Comparison of ENCODE assay signal across 1 cellular context in the genomic region with DNA sequence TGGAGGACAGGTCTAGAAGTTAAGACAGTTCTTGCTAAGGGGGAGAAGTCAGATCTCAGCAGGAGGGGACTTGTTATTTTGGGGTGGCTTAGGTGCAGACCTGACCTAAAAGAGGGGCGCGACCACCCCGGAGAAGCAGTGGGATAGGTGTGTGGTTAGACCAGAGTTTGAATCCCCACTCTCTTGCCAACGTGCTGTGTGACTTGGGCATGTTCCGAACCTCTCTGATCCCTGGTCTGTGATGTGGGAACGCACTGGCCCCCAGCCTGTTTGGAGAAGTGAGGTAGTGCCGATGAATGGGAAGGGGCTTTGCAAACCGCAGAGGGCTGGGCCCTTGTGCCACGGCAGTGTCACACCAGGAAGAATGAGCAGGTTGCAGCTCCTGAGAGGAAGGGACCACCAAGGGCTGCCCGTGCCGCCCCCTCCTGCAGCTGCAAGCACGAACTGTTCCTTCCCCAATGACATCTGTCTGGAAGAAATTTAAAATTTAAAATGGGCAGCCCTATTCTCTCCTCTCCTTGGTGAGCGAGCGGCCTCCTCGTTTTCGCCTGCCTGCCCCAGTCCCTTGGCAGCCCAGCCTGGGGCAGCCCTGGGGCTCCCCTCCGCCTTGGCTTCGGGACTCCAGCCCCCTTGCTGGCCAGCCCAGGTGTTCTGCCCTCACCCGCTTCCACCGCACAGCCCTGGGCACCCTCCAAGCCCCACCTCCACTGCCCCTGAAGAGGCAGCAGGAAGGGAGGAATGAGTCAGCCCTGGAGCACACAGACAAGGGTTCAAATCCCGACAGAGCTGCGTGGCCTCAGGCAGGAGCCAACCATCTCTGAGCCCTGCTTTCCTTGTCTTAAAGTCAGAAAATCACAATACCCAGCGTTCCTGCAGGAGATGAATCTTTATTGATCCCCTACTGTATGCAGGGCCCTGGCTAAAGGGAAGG.
TF ChIP-seq lines count a peak whose summit lies in the region.

No MANE protein-coding gene starts in this region.

TF ChIP-seq in IMR-90, 13 proteins besides CTCF, POLR2A, EP300 and RAD21:
- TF ChIP-seq RFX5 (IDR thresholded peaks at IDR 0.05; ENCODE audit: low read depth, low read length), result no peak
- no peak for TF ChIP-seq FOS (IDR thresholded peaks at IDR 0.05; ENCODE audit: low read depth, low read length)
- TF ChIP-seq MAZ (IDR thresholded peaks at IDR 0.05; ENCODE audit: borderline replicate concordance, low read depth, low read length), result no peak
- TF ChIP-seq, protein P1, sequence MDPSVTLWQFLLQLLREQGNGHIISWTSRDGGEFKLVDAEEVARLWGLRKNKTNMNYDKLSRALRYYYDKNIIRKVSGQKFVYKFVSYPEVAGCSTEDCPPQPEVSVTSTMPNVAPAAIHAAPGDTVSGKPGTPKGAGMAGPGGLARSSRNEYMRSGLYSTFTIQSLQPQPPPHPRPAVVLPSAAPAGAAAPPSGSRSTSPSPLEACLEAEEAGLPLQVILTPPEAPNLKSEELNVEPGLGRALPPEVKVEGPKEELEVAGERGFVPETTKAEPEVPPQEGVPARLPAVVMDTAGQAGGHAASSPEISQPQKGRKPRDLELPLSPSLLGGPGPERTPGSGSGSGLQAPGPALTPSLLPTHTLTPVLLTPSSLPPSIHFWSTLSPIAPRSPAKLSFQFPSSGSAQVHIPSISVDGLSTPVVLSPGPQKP (IDR thresholded peaks at IDR 0.05; ENCODE audit: borderline replicate concordance, low read depth, low read length), result no peak
- TF ChIP-seq CHD1 (IDR thresholded peaks at IDR 0.05; ENCODE audit: low read depth, low read length), result no peak
- TF ChIP-seq SMC3 (IDR thresholded peaks at IDR 0.05; ENCODE audit: low read depth, low read length), result no peak
- TF ChIP-seq, protein P2, sequence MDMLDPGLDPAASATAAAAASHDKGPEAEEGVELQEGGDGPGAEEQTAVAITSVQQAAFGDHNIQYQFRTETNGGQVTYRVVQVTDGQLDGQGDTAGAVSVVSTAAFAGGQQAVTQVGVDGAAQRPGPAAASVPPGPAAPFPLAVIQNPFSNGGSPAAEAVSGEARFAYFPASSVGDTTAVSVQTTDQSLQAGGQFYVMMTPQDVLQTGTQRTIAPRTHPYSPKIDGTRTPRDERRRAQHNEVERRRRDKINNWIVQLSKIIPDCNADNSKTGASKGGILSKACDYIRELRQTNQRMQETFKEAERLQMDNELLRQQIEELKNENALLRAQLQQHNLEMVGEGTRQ (IDR thresholded peaks at IDR 0.05; ENCODE audit: low read depth, low read length), result no peak
- TF ChIP-seq MAFK (IDR thresholded peaks at IDR 0.05; ENCODE audit: low read depth, low read length), result no peak
- TF ChIP-seq NFE2L2 (IDR thresholded peaks at IDR 0.05; ENCODE audit: low read depth, low read length), result no peak
- TF ChIP-seq MXI1 (IDR thresholded peaks at IDR 0.05; ENCODE audit: borderline replicate concordance, low read depth, low read length), result no peak
